ENCODE assay signal across 8 cellular contexts in the genomic region with DNA sequence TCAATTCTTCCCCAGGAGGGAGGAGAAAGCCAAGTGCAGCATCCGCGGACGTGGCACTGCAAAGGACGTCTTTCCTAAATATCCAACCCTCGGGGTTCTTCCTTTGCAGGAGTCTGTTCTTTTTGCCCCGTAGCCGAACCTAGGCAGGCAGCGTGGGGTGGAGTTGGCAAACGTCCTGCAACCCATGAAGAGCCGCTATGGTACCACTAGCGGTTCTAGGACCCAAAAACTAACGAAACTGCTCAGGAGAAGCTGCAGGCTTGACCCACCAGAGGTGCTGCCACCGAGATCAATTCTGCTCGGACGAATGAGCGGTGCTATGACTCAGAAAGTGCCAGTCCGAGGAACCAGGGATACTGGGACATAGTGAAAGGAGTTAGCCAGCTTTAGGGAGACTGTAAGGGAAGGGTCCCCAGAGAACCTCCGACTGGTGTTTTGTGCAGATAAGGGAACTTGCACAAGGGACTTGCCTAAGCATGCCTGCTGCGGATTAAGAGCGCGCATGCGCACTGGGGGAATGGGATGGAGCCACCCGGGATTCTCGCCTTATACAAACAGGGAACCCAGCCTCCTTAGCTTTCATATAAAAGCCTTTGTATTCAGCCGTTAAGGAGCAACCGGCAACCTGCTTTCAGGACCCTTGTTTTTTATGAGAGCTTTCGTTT. TPM values are rescaled to one million over a fixed set of nuclear protein-coding genes. Genes with fewer than 3 reads are reported as not detected.
A peak's percentile ranks its signal among the peaks of the same experiment; 100 is the strongest.
DNase-seq lines count a peak whose midpoint lies in the region; ATAC-seq, FAIRE-seq and TF ChIP-seq lines count a peak whose summit lies in the region.

No MANE protein-coding gene starts in this region.

- peak; percentile 23 for ATAC-seq in HG03097 (IDR thresholded peaks at IDR 0.05; ENCODE audit: low FRiP score, unreplicated experiment)

- no peaks in the 10 kb centered on the region for H3K9me1 ChIP-seq in keratinocyte (ENCODE audit: control insufficient read depth, extremely low read depth, insufficient read depth, low read length)

- no peaks in the 10 kb centered on the region for H4K20me1 ChIP-seq in keratinocyte (ENCODE audit: control insufficient read depth, extremely low read depth, insufficient read depth, low read length)

- H3K36me3 ChIP-seq in WERI-Rb-1 (no peaks in the 10 kb centered on the region), bronchial epithelial cell (ENCODE audit: control insufficient read depth, insufficient read depth, low read length) (no peaks in the 10 kb centered on the region), keratinocyte (ENCODE audit: control insufficient read depth in 2 of 2, extremely low read depth in 1 of 2, insufficient read depth in 2 of 2, low read length in 2 of 2) (no peaks in the 10 kb centered on the region)

- dilution Hi-C loops in keratinocyte (cut with MboI; ENCODE audit: extremely low pct_ligation_motif_present, low sequenced_read_pairs), result no loop called here

- H3K27me3 ChIP-seq in WERI-Rb-1 (ENCODE audit: insufficient read depth, low read depth, severe bottlenecking), result peaks cover 84% of the 10 kb centered on the region
- H3K27me3 ChIP-seq in bronchial epithelial cell (ENCODE audit: control insufficient read depth, insufficient read depth, low read length), result no peaks in the 10 kb centered on the region
- H3K27me3 ChIP-seq in keratinocyte (ENCODE audit: control insufficient read depth, extremely low read depth, insufficient read depth, low read length), result no peaks in the 10 kb centered on the region

- peaks cover 26% of the 10 kb centered on the region for H3K9me3 ChIP-seq in WERI-Rb-1 (ENCODE audit: severe bottlenecking)
- H3K9me3 ChIP-seq in keratinocyte (ENCODE audit: control insufficient read depth, low read depth, low read length), result no peaks in the 10 kb centered on the region

- peak overlapping the region; percentile 88 for H3K4me2 ChIP-seq in keratinocyte (ENCODE audit: control insufficient read depth, extremely low read depth, insufficient read depth, low read depth, low read length)

- no peak for TF ChIP-seq CTCF in GM13977 (IDR thresholded peaks at IDR 0.05; ENCODE audit: extremely low read depth, insufficient read depth, missing control alignments)
- no peak for TF ChIP-seq CTCF in WERI-Rb-1 (IDR thresholded peaks at IDR 0.05; ENCODE audit: low read depth, low read length)
- TF ChIP-seq CTCF in bronchial epithelial cell (IDR thresholded peaks at IDR 0.05; ENCODE audit: insufficient read depth, low read length, severe bottlenecking), result no peak
- no peak for TF ChIP-seq CTCF in keratinocyte (optimal IDR thresholded peaks at IDR 0.05 in 1 of 3, IDR thresholded peaks at IDR 0.05 in 1 of 3, conservative IDR thresholded peaks at IDR 0.05 in 1 of 3; ENCODE audit: extremely low read depth in 1 of 3, insufficient read depth in 2 of 3, low read length in 3 of 3)
- TF ChIP-seq CTCF in D721Med (IDR thresholded peaks at IDR 0.05; ENCODE audit: insufficient read depth, missing control alignments), result no peak

- peak overlapping the region; percentile 81 for H2AFZ ChIP-seq in keratinocyte (ENCODE audit: control insufficient read depth, low read length)

- DNase-seq in GM13977 (ENCODE audit: low spot score), result peak; percentile 52
- peak; percentile 91 for DNase-seq in NCI-H2196 treated with DMSO at 0.1 percent for 48 hours (lab: John Stamatoyannopoulos, UW; ENCODE audit: unreplicated experiment)
- DNase-seq in WERI-Rb-1, result peak; percentile 38
- peak; percentile 90 for DNase-seq in bronchial epithelial cell (ENCODE audit: low read depth)
- DNase-seq in keratinocyte (ENCODE audit: low read depth, low spot score), result no peak
- DNase-seq in smooth muscle cell of the brain vasculature (ENCODE audit: low read depth, low spot score), result peak; percentile 89
- DNase-seq in D721Med (ENCODE audit: insufficient read length, low spot score), result no peak

- H3K4me3 ChIP-seq in WERI-Rb-1 (ENCODE audit: low read depth, low read length) (peak overlapping the region; percentile 2), bronchial epithelial cell (ENCODE audit: low read depth, low read length) (peak overlapping the region; percentile 34), keratinocyte (ENCODE audit: control insufficient read depth in 2 of 3, extremely low read depth in 1 of 3, insufficient read depth in 2 of 3, low read depth in 1 of 3, low read length in 3 of 3) (peak overlapping the region; percentile 16 to 77 (median 70))

- peak overlapping the region; percentile 76 for H3K9ac ChIP-seq in keratinocyte (ENCODE audit: control insufficient read depth, extremely low read depth, insufficient read depth, low read length)

- no peak for FAIRE-seq in bronchial epithelial cell (lab: Jason Lieb, UNC)
- FAIRE-seq in keratinocyte (lab: Jason Lieb, UNC), result no peak
- no peak for FAIRE-seq in D721Med (lab: Jason Lieb, UNC)

- no peaks in the 10 kb centered on the region for H3K79me2 ChIP-seq in keratinocyte (ENCODE audit: control insufficient read depth, insufficient read depth, low read length)

- H3K27ac ChIP-seq in WERI-Rb-1 (no peak overlapping the region), keratinocyte (ENCODE audit: control insufficient read depth, insufficient read depth, low read length) (peak overlapping the region; percentile 79)

- peaks cover 26% of the 10 kb centered on the region for H3K4me1 ChIP-seq in keratinocyte (ENCODE audit: control insufficient read depth, extremely low read depth, insufficient read depth, low read length)

- in situ Hi-C loops in GM13977 (cut with MboI; ENCODE audit: low pct_unique_long_range_greater_than_20kb, low sequenced_read_pairs, unreplicated experiment), result no loop called here

RNA-seq across cellular contexts. Expression of gene ANXA2R, which starts 32.7 kb away (rescaled TPM):
- total RNA-seq in bronchial epithelial cell, result 0.26 TPM in 2 replicates
- polyA plus RNA-seq in keratinocyte, result 0.13 to 0.19 TPM (median 0.17 TPM) in 3 replicates
- 0.35 TPM for polyA plus RNA-seq in keratinocyte (2011; ENCODE audit: low read depth)
- polyA plus RNA-seq in keratinocyte (2011; cell fraction: cytosol; rRNA removed), result 0.07 and 0.09 TPM in 2 replicates
- 0.57 and 1.1 TPM in 2 replicates for polyA plus RNA-seq in keratinocyte (2011; cell fraction: nucleus; rRNA removed)
- polyA plus RNA-seq in keratinocyte (2012; ENCODE audit: low replicate concordance), result 0.11 and 0.18 TPM in 2 replicates
- polyA minus RNA-seq in keratinocyte, result 0.43 to 2.7 TPM (median 2.7 TPM) in 3 replicates
- not detected for polyA minus RNA-seq in keratinocyte (2011; cell fraction: cytosol; rRNA and poly(A)+ RNA removed)
- polyA minus RNA-seq in keratinocyte (2011; cell fraction: nucleus; rRNA and poly(A)+ RNA removed), result 2.7 and 2.8 TPM in 2 replicates

Comparison
In these comparisons a context has a peak if more than half of its experiments do, and no peak if none do; other contexts are left out.
1. DNase-seq: peak in GM13977 (single experiment), NCI-H2196 treated with DMSO at 0.1 percent for 48 hours (single experiment), WERI-Rb-1 (single experiment), bronchial epithelial cell (single experiment) and smooth muscle cell of the brain vasculature (single experiment); none in keratinocyte (single experiment) and D721Med (single experiment).
2. H3K4me3 ChIP-seq: peak in every context shown above with its lines; median percentile 70 in keratinocyte; 34 in bronchial epithelial cell; 2 in WERI-Rb-1.